Comparison of ENCODE assay signal across 18 cellular contexts in genomic region chr1:29396438-29397255, GRCh38.
DNase-seq lines count a peak whose midpoint lies in the region; ATAC-seq, FAIRE-seq and TF ChIP-seq lines count a peak whose summit lies in the region.
"Had no signal": no experiment of that assay in that cellular context is flagged by ENCODE, and none has a peak within 500 bp of the region (broad histone marks: within the 10 kb centered on the region; RNA-seq: fewer than 3 reads in every experiment).

No MANE protein-coding gene starts in this region.

- in situ Hi-C loops in GM23248 (cut with MboI) = no loop called here

- H3K9ac ChIP-seq in GM23248 (no peak overlapping the region), keratinocyte (ENCODE audit: control insufficient read depth, extremely low read depth, insufficient read depth, low read length) (no peak overlapping the region)

- no peaks in the 10 kb centered on the region for H3K9me2 ChIP-seq in GM23248 (ENCODE audit: insufficient read depth)

- H3K36me3 Mint-ChIP-seq in brain = no peaks in the 10 kb centered on the region
- H3K36me3 Mint-ChIP-seq: CD4-positive, CD25-positive, alpha-beta regulatory T cell had no signal

- peaks cover 13% of the 10 kb centered on the region; the same call in 1 of the 2 replicates for H3F3A ChIP-seq in GM23248 (ENCODE audit: insufficient read depth)

- H3K27me3 Mint-ChIP-seq in brain = peaks cover 3% of the 10 kb centered on the region

- no peak overlapping the region for H3K4me2 ChIP-seq in GM23248 (ENCODE audit: unreplicated experiment)
- H3K4me2 ChIP-seq in keratinocyte (ENCODE audit: control insufficient read depth, extremely low read depth, insufficient read depth, low read depth, low read length) = no peak overlapping the region

- H3K4me3 ChIP-seq in AG09309 (ENCODE audit: control insufficient read depth, low read depth, low read length) = no peak overlapping the region
- no peak overlapping the region for H3K4me3 ChIP-seq in GM23248
- no peak overlapping the region for H3K4me3 ChIP-seq in keratinocyte (ENCODE audit: control insufficient read depth in 2 of 3, extremely low read depth in 1 of 3, insufficient read depth in 2 of 3, low read depth in 1 of 3, low read length in 3 of 3)
- H3K4me3 ChIP-seq: Peyer's patch, sigmoid colon had no signal

- dilution Hi-C loops in keratinocyte (cut with MboI; ENCODE audit: extremely low pct_ligation_motif_present, low sequenced_read_pairs) = no loop called here

- H3K36me3 ChIP-seq in GM23248 (ENCODE audit: low read depth) = no peaks in the 10 kb centered on the region
- H3K36me3 ChIP-seq in keratinocyte (ENCODE audit: control insufficient read depth in 2 of 2, extremely low read depth in 1 of 2, insufficient read depth in 2 of 2, low read length in 2 of 2) = no peaks in the 10 kb centered on the region
- H3K36me3 ChIP-seq: Peyer's patch, sigmoid colon had no signal

- TF ChIP-seq CTCF in AG09309 (IDR thresholded peaks at IDR 0.05; ENCODE audit: control insufficient read depth, insufficient read depth, low read depth, low read length, missing control alignments) (peak; percentile 51), brain (conservative IDR thresholded peaks at IDR 0.05) (peak; percentile 31 to 35), keratinocyte (optimal IDR thresholded peaks at IDR 0.05 in 1 of 3, IDR thresholded peaks at IDR 0.05 in 1 of 3, conservative IDR thresholded peaks at IDR 0.05 in 1 of 3; ENCODE audit: extremely low read depth in 1 of 3, insufficient read depth in 2 of 3, low read length in 3 of 3) (peak in 2 of 3 experiments; percentile 58 to 64)

- H4K20me1 ChIP-seq in GM23248 (ENCODE audit: insufficient read depth) (no peaks in the 10 kb centered on the region), keratinocyte (ENCODE audit: control insufficient read depth, extremely low read depth, insufficient read depth, low read length) (no peaks in the 10 kb centered on the region)

- H3K27me3 ChIP-seq in GM23248 (replicated peaks; ENCODE audit: insufficient read depth) (no peaks in the 10 kb centered on the region), keratinocyte (ENCODE audit: control insufficient read depth, extremely low read depth, insufficient read depth, low read length) (peaks cover 6% of the 10 kb centered on the region)
- H3K27me3 ChIP-seq: Peyer's patch had no signal

- H3K27ac Mint-ChIP-seq in brain = peak overlapping the region in 2 of 5 experiments; percentile 56 to 87
- H3K27ac Mint-ChIP-seq: CD4-positive, CD25-positive, alpha-beta regulatory T cell; T-helper 17 cell had no signal

- peaks cover 4 to 9% (median 6%) of the 10 kb centered on the region in 5 experiments for H3K9me3 Mint-ChIP-seq in brain

- no peak overlapping the region for H3K27ac ChIP-seq in GM23248
- no peak overlapping the region for H3K27ac ChIP-seq in keratinocyte (ENCODE audit: control insufficient read depth, insufficient read depth, low read length)
- H3K27ac ChIP-seq: HL-60, Peyer's patch, sigmoid colon had no signal

- no peak overlapping the region for H3K4me3 Mint-ChIP-seq in brain
- H3K4me3 Mint-ChIP-seq: CD4-positive, CD25-positive, alpha-beta regulatory T cell; T-helper 17 cell had no signal

- ATAC-seq in HG03520 (IDR thresholded peaks at IDR 0.05; ENCODE audit: unreplicated experiment) = no peak
- ATAC-seq: T-helper 17 cell had no signal

- H3K4me1 ChIP-seq in GM23248 (ENCODE audit: insufficient read depth) (peaks cover 14% of the 10 kb centered on the region; the same call in 1 of the 2 replicates), keratinocyte (ENCODE audit: control insufficient read depth, extremely low read depth, insufficient read depth, low read length) (peaks cover 9% of the 10 kb centered on the region)
- H3K4me1 ChIP-seq: Peyer's patch, sigmoid colon had no signal

- H3K79me2 ChIP-seq in GM23248 (ENCODE audit: insufficient read depth) (no peaks in the 10 kb centered on the region), keratinocyte (ENCODE audit: control insufficient read depth, insufficient read depth, low read length) (no peaks in the 10 kb centered on the region)

- WGBS in GM23248 (ENCODE audit: low coverage in 1 of 2, low lambda C conversion rate in 2 of 2, missing lambda C conversion rate in 2 of 2), 2 experiments = 69 to 72% methylated on average over 10 of the region's 10 CpGs

- H3K9me1 ChIP-seq in keratinocyte (ENCODE audit: control insufficient read depth, extremely low read depth, insufficient read depth, low read length) = no peaks in the 10 kb centered on the region

- H3K9me3 ChIP-seq in GM23248 (ENCODE audit: low read depth) (no peaks in the 10 kb centered on the region), keratinocyte (ENCODE audit: control insufficient read depth, low read depth, low read length) (no peaks in the 10 kb centered on the region)
- H3K9me3 ChIP-seq: Peyer's patch had no signal

- no peak overlapping the region for H2AFZ ChIP-seq in GM23248
- H2AFZ ChIP-seq in keratinocyte (ENCODE audit: control insufficient read depth, low read length) = no peak overlapping the region

- H3K4me1 Mint-ChIP-seq in brain = peaks cover 8% of the 10 kb centered on the region
- H3K4me1 Mint-ChIP-seq: CD4-positive, CD25-positive, alpha-beta regulatory T cell; T-helper 17 cell had no signal

- no peak for FAIRE-seq in keratinocyte (lab: Jason Lieb, UNC)
- FAIRE-seq: colon, frontal cortex, islet of Langerhans had no signal

- no peak for DNase-seq in AG09309 (ENCODE audit: low read depth)
- peak; percentile 39 for DNase-seq in GM23248
- DNase-seq in keratinocyte (ENCODE audit: low read depth, low spot score) = no peak
- DNase-seq in NCI-H345 (lab: John Stamatoyannopoulos, UW) = no peak
- no peak for DNase-seq in NCI-H2107 (lab: John Stamatoyannopoulos, UW)
- no peak for DNase-seq in activated naive CD4-positive, alpha-beta T cell treated with anti-CD3 and anti-CD28 coated beads, Interleukin-2, amount 50 U/mL, for 16 hours
- DNase-seq: activated CD4-positive, alpha-beta T cell treated with anti-CD3 and anti-CD28 coated beads for 48 hours; activated gamma-delta T cell treated with Interleukin-2 at 50 U/mL for 16 hours; CD4-positive, CD25-positive, alpha-beta regulatory T cell; sigmoid colon; T-helper 17 cell had no signal
